In the genomic region with DNA sequence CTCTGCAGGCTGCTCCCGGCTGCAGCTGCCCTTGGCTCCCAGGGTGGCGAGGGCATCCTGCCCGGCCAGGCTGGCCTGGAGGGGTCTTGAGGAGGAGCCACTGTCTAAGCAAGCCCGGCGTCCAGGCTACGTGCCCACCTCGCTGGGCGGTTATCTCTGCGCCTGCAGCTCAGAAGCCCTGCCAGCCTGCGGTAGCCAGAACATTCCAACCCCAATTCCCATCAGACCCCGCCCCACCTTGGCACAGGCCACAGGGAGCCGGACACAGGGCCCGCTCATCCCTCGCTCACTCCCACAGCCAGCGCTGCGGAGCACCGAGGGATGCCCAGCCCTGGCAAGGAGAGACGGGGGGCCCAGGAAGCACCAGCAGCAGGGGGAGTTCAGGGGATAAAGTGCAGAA, we compare ENCODE assay signal across 31 cellular contexts. TPM values are rescaled to one million over a fixed set of nuclear protein-coding genes. Genes with fewer than 3 reads are reported as not detected.
"Had no signal": no experiment of that assay in that cellular context is flagged by ENCODE, and none has a peak within 500 bp of the region (broad histone marks: within the 10 kb centered on the region; RNA-seq: fewer than 3 reads in every experiment).

No MANE protein-coding gene starts in this region.

- H3K36me3 Mint-ChIP-seq: activated naive CD8-positive, alpha-beta T cell treated with anti-CD3 and anti-CD28 coated beads, Interleukin-2, amount 10 ng/mL, durations not matched to agents 7 days and 5 days had no signal

- H3K4me3 ChIP-seq: ascending aorta, body of pancreas, breast epithelium, PC-9, SJCRH30, SK-N-MC had no signal

- H3K27me3 Mint-ChIP-seq: activated CD4-positive, alpha-beta T cell treated with anti-CD3 and anti-CD28 coated beads, Interleukin-2, amount 10 ng/mL, durations not matched to agents 24 days and 14 days; activated CD8-positive, alpha-beta T cell treated with anti-CD3 and anti-CD28 coated beads for 36 hours; activated naive CD8-positive, alpha-beta T cell treated with anti-CD3 and anti-CD28 coated beads, Interleukin-2, amount 10 ng/mL, durations not matched to agents 7 days and 5 days had no signal

- H3K36me3 ChIP-seq: ascending aorta, breast epithelium, SJCRH30 had no signal

- H3K4me2 ChIP-seq: KMS-11, PC-9 had no signal

- H3K9me3 Mint-ChIP-seq: activated CD4-positive, alpha-beta T cell treated with anti-CD3 and anti-CD28 coated beads, Interleukin-2, amount 10 ng/mL, durations not matched to agents 24 days and 14 days; activated CD8-positive, alpha-beta T cell treated with anti-CD3 and anti-CD28 coated beads for 36 hours; activated naive CD8-positive, alpha-beta T cell treated with anti-CD3 and anti-CD28 coated beads, Interleukin-2, amount 10 ng/mL, durations not matched to agents 7 days and 5 days; activated T-cell treated with anti-CD3 and anti-CD28 coated beads, Interleukin-2, amount 50 U/mL, for 72 hours; activated T-helper 17 cell treated with anti-CD3 and anti-CD28 coated beads, Interleukin-2, amount 50 U/mL, for 72 hours; T-helper 1 cell treated with Interleukin-12 subunit alpha and Interleukin-12 subunit beta and Interleukin-4 antibody, amounts not matched to agents 30 μg/mL and 1 μg/mL, for 36 hours; T-helper 2 cell treated with Interferon-gamma antibody and Interleukin-4, amounts not matched to agents 5 μg/mL and 100 μg/mL, for 36 hours had no signal

- H3K4me3 Mint-ChIP-seq: activated CD4-positive, alpha-beta T cell treated with anti-CD3 and anti-CD28 coated beads, Interleukin-2, amount 10 ng/mL, durations not matched to agents 24 days and 14 days; activated CD8-positive, alpha-beta T cell treated with anti-CD3 and anti-CD28 coated beads for 36 hours; activated naive CD8-positive, alpha-beta T cell treated with anti-CD3 and anti-CD28 coated beads, Interleukin-2, amount 10 ng/mL, durations not matched to agents 7 days and 5 days; activated T-cell treated with anti-CD3 and anti-CD28 coated beads, Interleukin-2, amount 50 U/mL, for 72 hours; activated T-helper 17 cell treated with anti-CD3 and anti-CD28 coated beads, Interleukin-2, amount 50 U/mL, for 72 hours; T-helper 1 cell treated with Interleukin-12 subunit alpha and Interleukin-12 subunit beta and Interleukin-4 antibody, amounts not matched to agents 30 μg/mL and 1 μg/mL, for 36 hours; T-helper 2 cell treated with Interferon-gamma antibody and Interleukin-4, amounts not matched to agents 5 μg/mL and 100 μg/mL, for 36 hours had no signal

- ATAC-seq: activated CD8-positive, alpha-beta T cell treated with anti-CD3 and anti-CD28 coated beads for 36 hours; activated T-cell treated with anti-CD3 and anti-CD28 coated beads, Interleukin-2, amount 50 U/mL, for 72 hours; activated T-helper 17 cell treated with anti-CD3 and anti-CD28 coated beads, Interleukin-2, amount 50 U/mL, for 72 hours; body of pancreas had no signal

- H3K9ac ChIP-seq: KMS-11 had no signal

- H3K27ac ChIP-seq: ascending aorta, body of pancreas, breast epithelium, KMS-11, PC-9, SJCRH30, SK-N-MC had no signal

- DNase-seq: activated CD4-positive, alpha-beta T cell treated with anti-CD3 and anti-CD28 coated beads, Interleukin-2, amount 10 ng/mL, durations not matched to agents 24 days and 14 days; activated CD4-positive, alpha-beta T cell treated with anti-CD3 and anti-CD28 coated beads, Interleukin-2, amount 50 U/mL, for 4 hours; activated CD8-positive, alpha-beta T cell treated with anti-CD3 and anti-CD28 coated beads for 36 hours; activated effector memory CD4-positive, alpha-beta T cell treated with anti-CD3 and anti-CD28 coated beads, Interleukin-2, amount 50 U/mL, for 16 hours; activated naive CD4-positive, alpha-beta T cell; activated naive CD4-positive, alpha-beta T cell treated with anti-CD3 and anti-CD28 coated beads, Interleukin-2, amount 50 U/mL, for 16 hours; activated naive CD8-positive, alpha-beta T cell treated with anti-CD3 and anti-CD28 coated beads, Interleukin-2, amount 10 ng/mL, durations not matched to agents 7 days and 5 days; activated T-cell treated with anti-CD3 and anti-CD28 coated beads, Interleukin-2, amount 50 U/mL, for 1 hour; activated T-cell treated with anti-CD3 and anti-CD28 coated beads, Interleukin-2, amount 50 U/mL, for 72 hours; amygdala; body of pancreas; NCI-H1105; NCI-H1417 treated with DMSO at 0.1 percent for 48 hours; NCI-H187 treated with DMSO at 0.1 percent for 48 hours; NCI-H2081; NCI-H2171 treated with DMSO at 0.1 percent for 48 hours; NCI-H2227 treated with DMSO at 0.1 percent for 48 hours; NCI-H446 treated with DMSO at 0.1 percent for 48 hours; NCI-H524 treated with DMSO at 0.1 percent for 48 hours; PC-9; SHP77; SJCRH30 had no signal

- H3K27me3 ChIP-seq: ascending aorta, body of pancreas, breast epithelium had no signal

- H3K4me1 Mint-ChIP-seq: activated CD4-positive, alpha-beta T cell treated with anti-CD3 and anti-CD28 coated beads, Interleukin-2, amount 10 ng/mL, durations not matched to agents 24 days and 14 days; activated naive CD8-positive, alpha-beta T cell treated with anti-CD3 and anti-CD28 coated beads, Interleukin-2, amount 10 ng/mL, durations not matched to agents 7 days and 5 days; activated T-helper 17 cell treated with anti-CD3 and anti-CD28 coated beads, Interleukin-2, amount 50 U/mL, for 72 hours had no signal

- H3K4me1 ChIP-seq: body of pancreas, breast epithelium, SJCRH30 had no signal

- FAIRE-seq: RCC 7860, TTC549 had no signal

- H2AFZ ChIP-seq: PC-9 had no signal

- H3K9me3 ChIP-seq: body of pancreas, breast epithelium, SJCRH30 had no signal

- H3K27ac Mint-ChIP-seq: activated CD4-positive, alpha-beta T cell treated with anti-CD3 and anti-CD28 coated beads, Interleukin-2, amount 10 ng/mL, durations not matched to agents 24 days and 14 days; activated CD8-positive, alpha-beta T cell treated with anti-CD3 and anti-CD28 coated beads for 36 hours; activated naive CD8-positive, alpha-beta T cell treated with anti-CD3 and anti-CD28 coated beads, Interleukin-2, amount 10 ng/mL, durations not matched to agents 7 days and 5 days; activated T-cell treated with anti-CD3 and anti-CD28 coated beads, Interleukin-2, amount 50 U/mL, for 72 hours; activated T-helper 17 cell treated with anti-CD3 and anti-CD28 coated beads, Interleukin-2, amount 50 U/mL, for 72 hours; T-helper 1 cell treated with Interleukin-12 subunit alpha and Interleukin-12 subunit beta and Interleukin-4 antibody, amounts not matched to agents 30 μg/mL and 1 μg/mL, for 36 hours; T-helper 2 cell treated with Interferon-gamma antibody and Interleukin-4, amounts not matched to agents 5 μg/mL and 100 μg/mL, for 36 hours had no signal

RNA-seq across cellular contexts. Expression of gene MEGF6, which starts 53.9 kb away (rescaled TPM):
- total RNA-seq: SJCRH30 had no signal
